In the genomic region with DNA sequence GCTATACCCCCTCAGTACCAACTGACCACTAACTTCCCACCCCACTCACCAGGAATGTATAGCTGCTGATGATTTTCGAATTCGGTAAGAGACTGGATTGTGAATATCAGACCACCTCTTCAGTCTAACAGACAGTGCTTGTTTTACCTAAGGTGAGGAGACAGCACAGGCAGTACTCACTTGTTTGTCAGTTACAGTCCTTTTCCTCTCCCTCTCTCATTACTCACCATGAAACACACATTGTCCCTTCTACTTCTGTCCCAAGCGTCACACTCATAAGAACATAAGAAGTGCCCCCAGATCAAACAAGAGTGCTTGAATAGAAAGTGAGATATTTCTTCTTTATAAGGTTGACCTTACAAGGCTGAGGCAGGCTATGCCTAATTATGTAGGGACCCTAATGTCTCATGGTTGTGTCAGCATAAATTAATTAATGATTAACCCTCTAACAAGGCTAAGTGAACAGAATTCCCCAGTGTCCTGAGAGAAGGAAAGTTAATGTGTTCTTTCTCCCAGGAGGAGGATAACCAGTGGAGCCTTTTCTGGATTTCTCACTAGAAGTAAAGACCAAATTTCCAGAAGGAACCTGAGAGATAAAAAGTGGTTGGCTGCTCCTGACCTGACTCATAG, we compare ENCODE assay signal across 18 cellular contexts. TPM values are rescaled to one million over a fixed set of nuclear protein-coding genes. Genes with fewer than 3 reads are reported as not detected.
DNase-seq lines count a peak whose midpoint lies in the region; ATAC-seq, FAIRE-seq and TF ChIP-seq lines count a peak whose summit lies in the region.
"Had no signal": no experiment of that assay in that cellular context is flagged by ENCODE, and none has a peak within 500 bp of the region (broad histone marks: within the 10 kb centered on the region; RNA-seq: fewer than 3 reads in every experiment).

No MANE protein-coding gene starts in this region.

- H3K9ac ChIP-seq in liver (ENCODE audit: low read depth in 1 of 2, low read length in 2 of 2): no peak overlapping the region

- POLR2A ChIA-PET in A549 (lab: Yijun Ruan, JAX): no interaction called here

- no peak for TF ChIP-seq POLR2A in A549 (IDR thresholded peaks at IDR 0.05; ENCODE audit: low read length)

- H3K27ac ChIP-seq in A549: no peak overlapping the region
- peak overlapping the region; percentile 14 to 26 for H3K27ac ChIP-seq in liver (ENCODE audit: low read depth in 1 of 2, low read length in 2 of 2)
- H3K27ac ChIP-seq: C4-2B had no signal

- no peak for ATAC-seq in A549
- no peak for ATAC-seq in HG03571 (IDR thresholded peaks at IDR 0.05; ENCODE audit: unreplicated experiment)

- H3K4me3 ChIP-seq in A549: no peak overlapping the region
- no peak overlapping the region for H3K4me3 ChIP-seq in epithelial cell of proximal tubule (ENCODE audit: low read depth, low read length)
- no peak overlapping the region for H3K4me3 ChIP-seq in liver (ENCODE audit: low read depth in 1 of 3, low read length in 3 of 3)
- H3K4me3 ChIP-seq: HAP-1 had no signal

- no peak for TF ChIP-seq EP300 in A549 (IDR thresholded peaks at IDR 0.05)

- no peak for DNase-seq in A549 (ENCODE audit: low read depth in 1 of 2, low spot score in 1 of 2)
- peak; percentile 41 for DNase-seq in epithelial cell of proximal tubule (ENCODE audit: low read depth)
- peak; percentile 81 for DNase-seq in kidney tubule cell (ENCODE audit: low spot score)
- no peak for DNase-seq in NCI-H2081 treated with DMSO at 0.1 percent for 48 hours (lab: John Stamatoyannopoulos, UW)
- no peak for DNase-seq in NCI-H1105 treated with DMSO at 0.1 percent for 48 hours (lab: John Stamatoyannopoulos, UW)
- DNase-seq: 8988T; BE2C; CD4-positive, alpha-beta memory T cell; DMS153; GF-D8; HFFc6 had no signal

- no peaks in the 10 kb centered on the region for H3K9me3 ChIP-seq in A549
- no peaks in the 10 kb centered on the region for H3K9me3 ChIP-seq in liver (ENCODE audit: control insufficient read depth in 4 of 4, low read length in 3 of 4)
- H3K9me3 ChIP-seq: BE2C, HAP-1 had no signal

- TF ChIP-seq CTCF in A549 (IDR thresholded peaks at IDR 0.05) (no peak), epithelial cell of proximal tubule (conservative IDR thresholded peaks at IDR 0.05; ENCODE audit: low read depth, low read length) (no peak), liver (IDR thresholded peaks at IDR 0.05; ENCODE audit: low read depth, low read length, missing input control) (no peak)

- WGBS in A549 (ENCODE audit: missing lambda C conversion rate): 73% methylated on average over 3 of the region's 3 CpGs
- WGBS in liver: 86% methylated on average over 3 of the region's 3 CpGs

- H3K4me2 ChIP-seq in A549: no peak overlapping the region

- H3K36me3 ChIP-seq in liver (ENCODE audit: control insufficient read depth in 4 of 4, insufficient read depth in 3 of 4, low read depth in 1 of 4, low read length in 3 of 4): no peaks in the 10 kb centered on the region
- H3K36me3 ChIP-seq: BE2C, HAP-1 had no signal

- no peaks in the 10 kb centered on the region for H3K27me3 ChIP-seq in liver (ENCODE audit: control insufficient read depth in 4 of 4, insufficient read depth in 4 of 4, low read length in 3 of 4)
- H3K27me3 ChIP-seq: BE2C had no signal

- H3K4me1 ChIP-seq in A549 (0 out of 3 replicates have a peak, but pooled peaks cover 4% of the 10 kb centered on the region), liver (ENCODE audit: control insufficient read depth in 4 of 4, insufficient read depth in 4 of 4, low read length in 3 of 4) (peaks cover 2 to 14% (median 6%) of the 10 kb centered on the region in 4 donors)
- H3K4me1 ChIP-seq: BE2C, HAP-1 had no signal

- no peak for TF ChIP-seq RAD21 in A549 (conservative IDR thresholded peaks at IDR 0.05 in 1 of 2, IDR thresholded peaks at IDR 0.05 in 1 of 2)
- no peak for TF ChIP-seq RAD21 in liver (IDR thresholded peaks at IDR 0.05)

- CTCF ChIA-PET in A549 (lab: Yijun Ruan, JAX): interaction anchor here (0.7 to 1.7 kb wide), 3 partner anchors 11 to 212 kb away, joined by 3 to 4 read pairs (median 3); no protein-coding TSS in a partner anchor

- FAIRE-seq in A549 (lab: Jason Lieb, UNC): peak; percentile 59
- FAIRE-seq: D721Med, H1 had no signal

TF ChIP-seq in A549, 52 proteins besides CTCF, POLR2A, EP300 and RAD21:
- TF ChIP-seq MAZ (IDR thresholded peaks at IDR 0.05; ENCODE audit: borderline replicate concordance, low read depth, low read length): no peak
- no peak for TF ChIP-seq SMC3 (IDR thresholded peaks at IDR 0.05)

TF ChIP-seq in liver, 16 proteins besides CTCF, POLR2A, EP300 and RAD21:
- no peak for TF ChIP-seq JUND (IDR thresholded peaks at IDR 0.05)
- no peak for TF ChIP-seq NR2F2 (IDR thresholded peaks at IDR 0.05)
- no peak for TF ChIP-seq SP1 (IDR thresholded peaks at IDR 0.05)
- TF ChIP-seq EGR1 (IDR thresholded peaks at IDR 0.05; ENCODE audit: low read depth in 2 of 2): no peak
- TF ChIP-seq HNF4A (conservative IDR thresholded peaks at IDR 0.05): no peak

RNA-seq across cellular contexts. Expression of gene ZCCHC12, which starts 32.2 kb away (rescaled TPM):
- 0.11 and 0.13 TPM in 2 replicates for polyA plus RNA-seq in A549 (2011; rRNA removed)
- polyA plus RNA-seq in A549 (2012; cell fraction: cytosol; rRNA removed): 0.05 TPM in 2 replicates
- polyA plus RNA-seq in A549 (2012; cell fraction: nucleus; rRNA removed): 0.17 and 0.24 TPM in 2 replicates
- polyA plus RNA-seq in A549 (2017; fragmentation: RNase III; extraction: RNeasy Plus Mini Kit Qiagen cat#74134 plus additional on column Dnase treatment): 0.04 to 0.09 TPM (median 0.05 TPM) in 3 replicates
- 0.10 TPM in 1 of 2 replicates, not detected in the other for polyA minus RNA-seq in A549 (2011; rRNA and poly(A)+ RNA removed)
- total RNA-seq in epithelial cell of proximal tubule: 0.14 and 0.46 TPM in 2 replicates
- total RNA-seq in liver: not detected
- polyA plus RNA-seq in liver: not detected
- total RNA-seq: CD4-positive, alpha-beta memory T cell; HFFc6; HT1080 had no signal
- polyA plus RNA-seq: CD4-positive, alpha-beta memory T cell had no signal

Comparison
In these comparisons a context has a peak if more than half of its experiments do, and no peak if none do; other contexts are left out.
1. DNase-seq: peak in epithelial cell of proximal tubule (single experiment) and kidney tubule cell (single experiment); none in A549 (0 of 2), NCI-H2081 treated with DMSO at 0.1 percent for 48 hours (single experiment) and NCI-H1105 treated with DMSO at 0.1 percent for 48 hours (single experiment).
2. H3K27ac ChIP-seq: peak in liver (2 of 2); none in A549 (0 of 2).